Comparison of ENCODE assay signal across 14 cellular contexts in the genomic region with DNA sequence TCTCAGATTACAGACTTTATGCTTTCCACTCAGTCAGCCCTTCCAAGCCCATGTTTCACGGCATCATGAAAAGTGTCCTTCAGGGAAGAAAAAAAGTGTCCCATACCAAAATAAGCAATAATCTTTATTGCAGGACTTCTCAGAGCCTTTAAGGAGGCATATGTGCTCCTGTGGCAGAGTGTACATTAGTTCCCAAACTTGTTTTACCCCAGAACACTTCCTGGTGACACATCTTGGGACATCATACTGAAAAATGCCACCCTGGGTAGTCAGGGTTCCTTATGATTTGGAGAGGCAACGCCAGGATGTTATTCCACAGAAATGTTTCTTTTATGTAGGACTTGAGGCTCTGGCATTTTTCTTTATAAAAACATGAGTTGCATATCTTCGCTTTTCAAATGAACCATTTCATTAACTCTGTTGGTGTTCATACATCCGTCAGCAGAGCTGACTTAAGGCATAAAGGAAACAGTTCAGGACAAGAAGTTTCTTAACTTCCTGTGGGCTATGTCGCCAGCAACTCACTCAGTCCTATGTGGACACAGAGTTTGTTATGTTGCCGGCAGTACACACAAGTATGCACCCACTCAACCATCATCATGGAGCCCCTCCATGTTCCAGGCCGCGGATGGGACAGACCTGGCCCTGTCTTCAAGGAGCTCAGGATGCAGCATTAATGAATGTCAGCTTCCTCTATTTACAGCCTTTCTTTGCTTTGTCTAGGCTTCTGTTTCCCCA.
DNase-seq lines count a peak whose midpoint lies in the region; ATAC-seq, FAIRE-seq and TF ChIP-seq lines count a peak whose summit lies in the region.
"Had no signal": no experiment of that assay in that cellular context is flagged by ENCODE, and none has a peak within 500 bp of the region (broad histone marks: within the 10 kb centered on the region; RNA-seq: fewer than 3 reads in every experiment).

No MANE protein-coding gene starts in this region.

- CTCF ChIA-PET in GM12878 (lab: Yijun Ruan, JAX), result interaction anchor here (0.8 to 6.3 kb wide), 9 partner anchors 9 to 146 kb away, joined by 3 to 62 read pairs (median 4); no protein-coding TSS in a partner anchor
- CTCF ChIA-PET in activated CD8-positive, alpha-beta T cell treated with anti-CD3 and anti-CD28 coated beads for 36 hours (lab: Charles Lee), result interaction anchor here (1.6 to 2.6 kb wide), 3 partner anchors 8 to 146 kb away, joined by 6 to 10 read pairs (median 8); no protein-coding TSS in a partner anchor
- CTCF ChIA-PET in activated CD8-positive, alpha-beta T cell treated with anti-CD3 and anti-CD28 coated beads, Interleukin-2, amount 10 ng/mL, durations not matched to agents 7 days and 5 days (lab: Charles Lee), result interaction anchor here (1.2 to 1.7 kb wide), 6 partner anchors 12 to 146 kb away, joined by 3 to 7 read pairs (median 4); no protein-coding TSS in a partner anchor

- H3K27ac Mint-ChIP-seq in CD14-positive monocyte (peak overlapping the region; percentile 91 to 96 (median 93)), naive B cell (peak overlapping the region; percentile 20 to 96 (median 64))
- H3K27ac Mint-ChIP-seq in activated CD8-positive, alpha-beta T cell treated with anti-CD3 and anti-CD28 coated beads for 36 hours, result no peak overlapping the region
- no peak overlapping the region for H3K27ac Mint-ChIP-seq in activated CD8-positive, alpha-beta T cell treated with anti-CD3 and anti-CD28 coated beads, Interleukin-2, amount 10 ng/mL, durations not matched to agents 7 days and 5 days
- H3K27ac Mint-ChIP-seq: activated CD4-positive, alpha-beta T cell treated with anti-CD3 and anti-CD28 coated beads, Interleukin-2, amount 10 ng/mL, durations not matched to agents 24 days and 14 days had no signal

- TF ChIP-seq EP300 in GM12878 (IDR thresholded peaks at IDR 0.05; ENCODE audit: borderline replicate concordance in 1 of 2, control insufficient read depth in 1 of 2, low read depth in 2 of 2, low read length in 2 of 2), result no peak

- H3K27ac ChIP-seq in GM12878 (ENCODE audit: control insufficient read depth, insufficient read depth), result no peak overlapping the region
- H3K27ac ChIP-seq: suprapubic skin had no signal

- no peaks in the 10 kb centered on the region for H3K36me3 ChIP-seq in GM12878 (ENCODE audit: control insufficient read depth in 2 of 2, insufficient read depth in 2 of 2, low read length in 1 of 2)
- H3K36me3 ChIP-seq: MG63, suprapubic skin had no signal

- ATAC-seq in HG02981 (IDR thresholded peaks at IDR 0.05; ENCODE audit: unreplicated experiment) (peak; percentile 13), GM12878 (peak; percentile 22), naive B cell (ENCODE audit: low read depth in 2 of 2) (peak; percentile 40 to 44), HG03342 (IDR thresholded peaks at IDR 0.05; ENCODE audit: unreplicated experiment) (no peak)
- no peak for ATAC-seq in activated CD8-positive, alpha-beta T cell treated with anti-CD3 and anti-CD28 coated beads for 36 hours
- no peak for ATAC-seq in activated CD8-positive, alpha-beta T cell treated with anti-CD3 and anti-CD28 coated beads, Interleukin-2, amount 10 ng/mL, durations not matched to agents 7 days and 5 days

- peaks cover 21% of the 10 kb centered on the region for H3K4me1 ChIP-seq in GM12878 (ENCODE audit: control insufficient read depth, insufficient read depth, low read length)
- H3K4me1 ChIP-seq: suprapubic skin had no signal

- no peak for TF ChIP-seq RAD21 in GM12878 (IDR thresholded peaks at IDR 0.05; ENCODE audit: insufficient read depth, low read depth, low read length)

- POLR2A ChIA-PET in GM12878 (lab: Charles Lee), result interaction anchor here (0.6 to 2.5 kb wide), 7 partner anchors 11 to 154 kb away, joined by 3 to 11 read pairs (median 6); no protein-coding TSS in a partner anchor
- POLR2A ChIA-PET in activated CD8-positive, alpha-beta T cell treated with anti-CD3 and anti-CD28 coated beads for 36 hours (lab: Charles Lee), result interaction anchor here (0.5 kb wide), 1 partner anchor 128 kb away, joined by 3 read pairs; no protein-coding TSS in a partner anchor
- POLR2A ChIA-PET in activated CD8-positive, alpha-beta T cell treated with anti-CD3 and anti-CD28 coated beads, Interleukin-2, amount 10 ng/mL, durations not matched to agents 7 days and 5 days (lab: Charles Lee), result interaction anchor here (1.0 kb wide), 1 partner anchor 702 kb away, joined by 3 read pairs; the partner anchor contains the start of gene POLQ

- SMC1A ChIA-PET in GM12878 (lab: Charles Lee; ENCODE audit: uncharacterized antibody, unreplicated experiment), result interaction anchor here (0.8 to 15.2 kb wide), 14 partner anchors 8 to 181 kb away, joined by 3 to 262 read pairs (median 8); partner anchors contain the start of gene FAM162A

- DNase-seq in CD14-positive monocyte (ENCODE audit: low spot score), result no peak
- no peak for DNase-seq in GM12878 (ENCODE audit: low read depth, low spot score)
- DNase-seq in naive B cell, result no peak
- no peak for DNase-seq in activated CD8-positive, alpha-beta T cell treated with anti-CD3 and anti-CD28 coated beads for 36 hours
- no peak for DNase-seq in DMS 273 treated with DMSO at 0.1 percent for 48 hours (lab: John Stamatoyannopoulos, UW)
- DNase-seq in activated CD8-positive, alpha-beta T cell treated with anti-CD3 and anti-CD28 coated beads, Interleukin-2, amount 10 ng/mL, durations not matched to agents 7 days and 5 days, result no peak
- DNase-seq: activated CD4-positive, alpha-beta T cell treated with anti-CD3 and anti-CD28 coated beads, Interleukin-2, amount 10 ng/mL, durations not matched to agents 24 days and 14 days; activated gamma-delta T cell treated with Interleukin-2 at 50 U/mL for 16 hours; caudate nucleus; HCEC 1CT; MG63 had no signal

- in situ Hi-C loops in GM12878 (cut with MboI), result no loop called here

- H3K9ac ChIP-seq in GM12878 (ENCODE audit: control insufficient read depth, insufficient read depth, low read length), result no peak overlapping the region

- H3K4me3 Mint-ChIP-seq in CD14-positive monocyte (peak overlapping the region; percentile 37 to 86), naive B cell (peak overlapping the region in 6 of 8 donors; percentile 7 to 92 (median 49))
- no peak overlapping the region for H3K4me3 Mint-ChIP-seq in activated CD8-positive, alpha-beta T cell treated with anti-CD3 and anti-CD28 coated beads for 36 hours
- no peak overlapping the region for H3K4me3 Mint-ChIP-seq in activated CD8-positive, alpha-beta T cell treated with anti-CD3 and anti-CD28 coated beads, Interleukin-2, amount 10 ng/mL, durations not matched to agents 7 days and 5 days

- H3K4me2 ChIP-seq in GM12878 (ENCODE audit: control insufficient read depth, insufficient read depth), result peak overlapping the region; percentile 56; the same call in 1 of the 2 replicates

- H2AFZ ChIP-seq in GM12878 (ENCODE audit: control insufficient read depth, low read depth, low read length), result peak overlapping the region; percentile 9; the same call in 1 of the 2 replicates

- no peak for FAIRE-seq in GM12878 (lab: Jason Lieb, UNC)

- H3K36me3 Mint-ChIP-seq in CD14-positive monocyte, result peaks cover 4 to 8% of the 10 kb centered on the region in 2 donors
- no peaks in the 10 kb centered on the region for H3K36me3 Mint-ChIP-seq in naive B cell
- H3K36me3 Mint-ChIP-seq in activated CD8-positive, alpha-beta T cell treated with anti-CD3 and anti-CD28 coated beads for 36 hours (ENCODE audit: low read depth), result no peaks in the 10 kb centered on the region
- H3K36me3 Mint-ChIP-seq in activated CD8-positive, alpha-beta T cell treated with anti-CD3 and anti-CD28 coated beads, Interleukin-2, amount 10 ng/mL, durations not matched to agents 7 days and 5 days (ENCODE audit: low read depth), result no peaks in the 10 kb centered on the region

- no peak for TF ChIP-seq CTCF in CD14-positive monocyte (IDR thresholded peaks at IDR 0.05)
- TF ChIP-seq CTCF in GM12878 (IDR thresholded peaks at IDR 0.05 in 2 of 3, conservative IDR thresholded peaks at IDR 0.05 in 1 of 3; ENCODE audit: control insufficient read depth in 2 of 3, extremely low read depth in 1 of 3, insufficient read depth in 1 of 3, low read depth in 3 of 3, low read length in 3 of 3), result no peak
- TF ChIP-seq CTCF in activated CD8-positive, alpha-beta T cell treated with anti-CD3 and anti-CD28 coated beads for 36 hours (IDR thresholded peaks at IDR 0.05), result no peak

- H3K27me3 Mint-ChIP-seq in CD14-positive monocyte (ENCODE audit: low read depth in 3 of 3) (peaks cover 0 to 1% (median 0%) of the 10 kb centered on the region in 3 donors), naive B cell (no peaks in the 10 kb centered on the region)
- H3K27me3 Mint-ChIP-seq in activated CD8-positive, alpha-beta T cell treated with anti-CD3 and anti-CD28 coated beads for 36 hours, result peaks cover 6% of the 10 kb centered on the region
- peaks cover 22% of the 10 kb centered on the region for H3K27me3 Mint-ChIP-seq in activated CD8-positive, alpha-beta T cell treated with anti-CD3 and anti-CD28 coated beads, Interleukin-2, amount 10 ng/mL, durations not matched to agents 7 days and 5 days (ENCODE audit: low read depth)

- no peak overlapping the region for H3K4me3 ChIP-seq in GM12878
- H3K4me3 ChIP-seq: suprapubic skin had no signal

- RAD21 ChIA-PET in GM12878 (lab: Charles Lee; ENCODE audit: unreplicated experiment), result interaction anchor here (0.8 to 15.8 kb wide), 6 partner anchors 8 to 144 kb away, joined by 3 to 441 read pairs (median 7); no protein-coding TSS in a partner anchor

- no peaks in the 10 kb centered on the region for H3K9me3 ChIP-seq in GM12878 (replicated peaks; ENCODE audit: control insufficient read depth, insufficient read depth, low read length)
- H3K9me3 ChIP-seq: MG63, suprapubic skin had no signal

- peaks cover 61% of the 10 kb centered on the region for H3K4me1 Mint-ChIP-seq in CD14-positive monocyte
- peaks cover 19 to 38% (median 36%) of the 10 kb centered on the region in 3 donors for H3K4me1 Mint-ChIP-seq in naive B cell
- H3K4me1 Mint-ChIP-seq in activated CD8-positive, alpha-beta T cell treated with anti-CD3 and anti-CD28 coated beads for 36 hours (ENCODE audit: low read depth), result peaks cover 21% of the 10 kb centered on the region
- H3K4me1 Mint-ChIP-seq in activated CD8-positive, alpha-beta T cell treated with anti-CD3 and anti-CD28 coated beads, Interleukin-2, amount 10 ng/mL, durations not matched to agents 7 days and 5 days (ENCODE audit: low read depth), result peaks cover 20% of the 10 kb centered on the region

- no peaks in the 10 kb centered on the region for H3K79me2 ChIP-seq in GM12878 (ENCODE audit: control insufficient read depth, insufficient read depth, low read length)

- H4K20me1 ChIP-seq in GM12878 (ENCODE audit: control insufficient read depth, insufficient read depth), result no peaks in the 10 kb centered on the region

- no peak for TF ChIP-seq POLR2A in GM12878 (IDR thresholded peaks at IDR 0.05; ENCODE audit: low read depth, low read length)

- no TSS peak for BruUV-seq in GM12878 (replicated peaks; lab: Mats Ljungman, UMichigan)

- H3K9me3 Mint-ChIP-seq in CD14-positive monocyte (peaks cover 0 to 3% (median 0%) of the 10 kb centered on the region in 7 donors), naive B cell (no peaks in the 10 kb centered on the region)
- H3K9me3 Mint-ChIP-seq in activated CD8-positive, alpha-beta T cell treated with anti-CD3 and anti-CD28 coated beads for 36 hours, result no peaks in the 10 kb centered on the region
- no peaks in the 10 kb centered on the region for H3K9me3 Mint-ChIP-seq in activated CD8-positive, alpha-beta T cell treated with anti-CD3 and anti-CD28 coated beads, Interleukin-2, amount 10 ng/mL, durations not matched to agents 7 days and 5 days (ENCODE audit: insufficient read depth)

- intact Hi-C loops in CD14-positive monocyte (cut with micrococcal nuclease), result no loop called here
- intact Hi-C loops in GM12878 (cut with micrococcal nuclease; ENCODE audit: unreplicated experiment), result no loop called here
- intact Hi-C loops in activated CD8-positive, alpha-beta T cell treated with anti-CD3 and anti-CD28 coated beads for 36 hours (cut with micrococcal nuclease), result no loop called here

- whole genome bisulfite sequencing in GM12878 (ENCODE audit: insufficient coverage, insufficient replicate concordance, low lambda C conversion rate, missing lambda C conversion rate), result 55% methylated on average over 8 of the region's 8 CpGs

- H3K27me3 ChIP-seq in GM12878 (replicated peaks in 1 of 2; ENCODE audit: control insufficient read depth in 2 of 2, insufficient read depth in 2 of 2, low read length in 1 of 2), result no peaks in the 10 kb centered on the region
- H3K27me3 ChIP-seq: suprapubic skin had no signal

Comparison
In these comparisons a context has a peak if more than half of its experiments do, and no peak if none do; other contexts are left out.
1. H3K27ac Mint-ChIP-seq: peak in CD14-positive monocyte (7 of 7) and naive B cell (6 of 6); none in activated CD8-positive, alpha-beta T cell treated with anti-CD3 and anti-CD28 coated beads for 36 hours (single experiment) and activated CD8-positive, alpha-beta T cell treated with anti-CD3 and anti-CD28 coated beads, Interleukin-2, amount 10 ng/mL, durations not matched to agents 7 days and 5 days (single experiment).
2. H3K4me3 Mint-ChIP-seq: peak in CD14-positive monocyte (2 of 2) and naive B cell (6 of 8); none in activated CD8-positive, alpha-beta T cell treated with anti-CD3 and anti-CD28 coated beads for 36 hours (single experiment) and activated CD8-positive, alpha-beta T cell treated with anti-CD3 and anti-CD28 coated beads, Interleukin-2, amount 10 ng/mL, durations not matched to agents 7 days and 5 days (single experiment).
3. ATAC-seq: peak in HG02981 (single experiment), GM12878 (single experiment) and naive B cell (2 of 2); none in activated CD8-positive, alpha-beta T cell treated with anti-CD3 and anti-CD28 coated beads for 36 hours (single experiment), HG03342 (single experiment) and activated CD8-positive, alpha-beta T cell treated with anti-CD3 and anti-CD28 coated beads, Interleukin-2, amount 10 ng/mL, durations not matched to agents 7 days and 5 days (single experiment).